16 cellular contexts compared by ENCODE assay signal in genomic region chr12:19316420-19316819, GRCh38.
A peak's percentile ranks its signal among the peaks of the same experiment; 100 is the strongest.
DNase-seq lines count a peak whose midpoint lies in the region; FAIRE-seq and TF ChIP-seq lines count a peak whose summit lies in the region.
"Had no signal": no experiment of that assay in that cellular context is flagged by ENCODE, and none has a peak within 500 bp of the region (broad histone marks: within the 10 kb centered on the region; RNA-seq: fewer than 3 reads in every experiment).

No MANE protein-coding gene starts in this region.

- no peaks in the 10 kb centered on the region for H3K79me1 ChIP-seq in mesendoderm (ENCODE audit: low read length)

- no peak overlapping the region for H2BK15ac ChIP-seq in mesendoderm (replicated peaks; ENCODE audit: low read depth)

- no peak for TF ChIP-seq CTCF in bronchial epithelial cell (IDR thresholded peaks at IDR 0.05; ENCODE audit: insufficient read depth, low read length, severe bottlenecking)
- TF ChIP-seq CTCF in keratinocyte (optimal IDR thresholded peaks at IDR 0.05 in 1 of 3, IDR thresholded peaks at IDR 0.05 in 1 of 3, conservative IDR thresholded peaks at IDR 0.05 in 1 of 3; ENCODE audit: extremely low read depth in 1 of 3, insufficient read depth in 2 of 3, low read length in 3 of 3), result no peak

- no peak overlapping the region for H2BK120ac ChIP-seq in mesendoderm (ENCODE audit: low read depth, low read length)

- H2AFZ ChIP-seq in keratinocyte (ENCODE audit: control insufficient read depth, low read length), result no peak overlapping the region
- H2AFZ ChIP-seq: hepatocyte had no signal

- H3K4me1 ChIP-seq in keratinocyte (ENCODE audit: control insufficient read depth, extremely low read depth, insufficient read depth, low read length) (no peaks in the 10 kb centered on the region), mesendoderm (ENCODE audit: control insufficient read depth, low read depth, low read length) (no peaks in the 10 kb centered on the region)
- H3K4me1 ChIP-seq: BE2C had no signal

- H3K4me2 ChIP-seq in keratinocyte (ENCODE audit: control insufficient read depth, extremely low read depth, insufficient read depth, low read depth, low read length) (no peak overlapping the region), mesendoderm (ENCODE audit: low read length) (no peak overlapping the region)
- H3K4me2 ChIP-seq: hepatocyte, KMS-11 had no signal

- H3K4ac ChIP-seq in mesendoderm (ENCODE audit: low read depth, low read length), result no peak overlapping the region

- H3K27me3 ChIP-seq in bronchial epithelial cell (ENCODE audit: control insufficient read depth, insufficient read depth, low read length), result no peaks in the 10 kb centered on the region
- H3K27me3 ChIP-seq in keratinocyte (ENCODE audit: control insufficient read depth, extremely low read depth, insufficient read depth, low read length), result no peaks in the 10 kb centered on the region
- H3K27me3 ChIP-seq in mesendoderm (ENCODE audit: insufficient read depth, low read length, poor library complexity), result no peaks in the 10 kb centered on the region
- H3K27me3 ChIP-seq: BE2C, hepatocyte had no signal

- FAIRE-seq in bronchial epithelial cell (lab: Jason Lieb, UNC) (no peak), keratinocyte (lab: Jason Lieb, UNC) (peak; percentile 49), urothelium cell line (lab: Jason Lieb, UNC) (no peak)

- H3K79me2 ChIP-seq in keratinocyte (ENCODE audit: control insufficient read depth, insufficient read depth, low read length) (no peaks in the 10 kb centered on the region), mesendoderm (ENCODE audit: control insufficient read depth, insufficient read depth, low read length) (no peaks in the 10 kb centered on the region)
- H3K79me2 ChIP-seq: hepatocyte had no signal

- no peaks in the 10 kb centered on the region for H3K9me1 ChIP-seq in keratinocyte (ENCODE audit: control insufficient read depth, extremely low read depth, insufficient read depth, low read length)

- H3K27ac ChIP-seq in keratinocyte (ENCODE audit: control insufficient read depth, insufficient read depth, low read length) (no peak overlapping the region), mesendoderm (ENCODE audit: low read depth, low read length) (no peak overlapping the region)
- H3K27ac ChIP-seq: hepatocyte, KMS-11 had no signal

- H4K20me1 ChIP-seq in keratinocyte (ENCODE audit: control insufficient read depth, extremely low read depth, insufficient read depth, low read length), result no peaks in the 10 kb centered on the region

- H3K9ac ChIP-seq in keratinocyte (ENCODE audit: control insufficient read depth, extremely low read depth, insufficient read depth, low read length) (no peak overlapping the region), mesendoderm (ENCODE audit: low read length) (no peak overlapping the region)
- H3K9ac ChIP-seq: KMS-11 had no signal

- H3K4me3 ChIP-seq in bronchial epithelial cell (ENCODE audit: low read depth, low read length) (no peak overlapping the region), keratinocyte (ENCODE audit: control insufficient read depth in 2 of 3, extremely low read depth in 1 of 3, insufficient read depth in 2 of 3, low read depth in 1 of 3, low read length in 3 of 3) (no peak overlapping the region), mesendoderm (ENCODE audit: low read length) (no peak overlapping the region)
- H3K4me3 ChIP-seq: hepatocyte had no signal

- no peak overlapping the region for H2BK5ac ChIP-seq in mesendoderm (ENCODE audit: low read length)

- WGBS in mesendoderm (ENCODE audit: extremely low coverage, insufficient coverage, low lambda C conversion rate), result no CpG with 5 or more reads among the region's 2 CpGs

- H2AK5ac ChIP-seq in mesendoderm (ENCODE audit: low read length), result no peak overlapping the region

- H3K9me3 ChIP-seq in keratinocyte (ENCODE audit: control insufficient read depth, low read depth, low read length), result no peaks in the 10 kb centered on the region
- H3K9me3 ChIP-seq: BE2C had no signal

- no peak overlapping the region for H4K5ac ChIP-seq in mesendoderm (ENCODE audit: low read length)

- no peak overlapping the region for H3K23ac ChIP-seq in mesendoderm (ENCODE audit: low read length)

- dilution Hi-C loops in keratinocyte (cut with MboI; ENCODE audit: extremely low pct_ligation_motif_present, low sequenced_read_pairs), result no loop called here

- H3K18ac ChIP-seq in mesendoderm (ENCODE audit: low read length), result no peak overlapping the region

- H3K36me3 ChIP-seq in bronchial epithelial cell (ENCODE audit: control insufficient read depth, insufficient read depth, low read length), result no peaks in the 10 kb centered on the region
- no peaks in the 10 kb centered on the region for H3K36me3 ChIP-seq in keratinocyte (ENCODE audit: control insufficient read depth in 2 of 2, extremely low read depth in 1 of 2, insufficient read depth in 2 of 2, low read length in 2 of 2)
- no peaks in the 10 kb centered on the region for H3K36me3 ChIP-seq in mesendoderm (ENCODE audit: control insufficient read depth, insufficient read depth, low read length)
- H3K36me3 ChIP-seq: BE2C had no signal

- H3K56ac ChIP-seq in mesendoderm (ENCODE audit: low read length), result no peak overlapping the region

- H4K8ac ChIP-seq in mesendoderm (ENCODE audit: low read depth, low read length), result no peak overlapping the region

- DNase-seq in AG08396 (ENCODE audit: low spot score) (peak; percentile 33), HT1080 (ENCODE audit: low read depth) (peak; percentile 15), bronchial epithelial cell (ENCODE audit: low read depth) (peak; percentile 47), keratinocyte (ENCODE audit: low read depth, low spot score) (no peak), urothelium cell line (ENCODE audit: low spot score) (no peak), CD1c-positive myeloid dendritic cell (ENCODE audit: extremely low spot score) (no peak), NCI-H2107 treated with DMSO at 0.1 percent for 48 hours (lab: John Stamatoyannopoulos, UW; ENCODE audit: unreplicated experiment) (no peak), mesendoderm (no peak)
- DNase-seq: activated CD4-positive, alpha-beta T cell treated with anti-CD3 and anti-CD28 coated beads for 1 hour; activated naive CD8-positive, alpha-beta T cell treated with anti-CD3 and anti-CD28 coated beads, Interleukin-2, amount 10 ng/mL, durations not matched to agents 7 days and 5 days; BE2C; cerebellar nuclear complex; NCI-H345; T-helper 9 cell had no signal

Comparison
In these comparisons a context has a peak if more than half of its experiments do, and no peak if none do; other contexts are left out.
1. DNase-seq: peak in AG08396 (single experiment), HT1080 (single experiment) and bronchial epithelial cell (single experiment); none in keratinocyte (single experiment), urothelium cell line (single experiment), CD1c-positive myeloid dendritic cell (single experiment), NCI-H2107 treated with DMSO at 0.1 percent for 48 hours (single experiment) and mesendoderm (single experiment).